33 cellular contexts compared by ENCODE assay signal in the genomic region with DNA sequence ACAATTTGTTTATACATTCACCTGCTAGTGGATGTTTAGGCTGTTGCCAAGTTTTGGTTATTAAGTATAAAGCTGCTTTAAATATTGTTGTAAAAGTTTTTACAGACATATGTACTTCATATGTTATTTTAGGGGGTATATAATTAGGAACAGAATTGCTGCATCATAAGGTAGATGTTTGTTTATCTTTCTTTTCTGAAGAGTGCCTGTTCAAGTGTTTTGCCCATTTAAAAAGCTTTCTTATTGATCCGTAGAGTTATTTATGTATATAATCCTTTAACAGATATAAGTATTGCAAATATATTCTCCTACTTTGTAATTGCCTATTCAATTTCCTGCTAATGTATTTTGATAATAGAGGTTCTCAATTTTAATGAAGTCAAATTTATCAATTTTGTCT.
"Had no signal": no experiment of that assay in that cellular context is flagged by ENCODE, and none has a peak within 500 bp of the region (broad histone marks: within the 10 kb centered on the region; RNA-seq: fewer than 3 reads in every experiment).

No MANE protein-coding gene starts in this region.

- ATAC-seq: activated CD8-positive, alpha-beta memory T cell treated with anti-CD3 and anti-CD28 coated beads, Interleukin-2, amount 10 ng/mL, durations not matched to agents 7 days and 5 days; activated CD8-positive, alpha-beta T cell treated with anti-CD3 and anti-CD28 coated beads, Interleukin-2, amount 10 ng/mL, durations not matched to agents 7 days and 5 days; activated naive CD8-positive, alpha-beta T cell treated with anti-CD3 and anti-CD28 coated beads, Interleukin-2, amount 50 U/mL, for 24 hours; WTC11 had no signal

- H3K4me1 Mint-ChIP-seq: activated CD4-positive, alpha-beta memory T cell treated with anti-CD3 and anti-CD28 coated beads, Interleukin-2, amount 10 ng/mL, durations not matched to agents 7 days and 5 days; activated CD4-positive, alpha-beta T cell treated with anti-CD3 and anti-CD28 coated beads, Interleukin-2, amount 10 ng/mL, durations not matched to agents 7 days and 5 days; activated CD8-positive, alpha-beta memory T cell treated with anti-CD3 and anti-CD28 coated beads, Interleukin-2, amount 10 ng/mL, durations not matched to agents 7 days and 5 days; activated naive CD4-positive, alpha-beta T cell treated with anti-CD3 and anti-CD28 coated beads, Interleukin-2, amount 10 ng/mL, durations not matched to agents 7 days and 5 days; activated naive CD4-positive, alpha-beta T cell treated with anti-CD3 and anti-CD28 coated beads, Interleukin-2, amount 50 U/mL, for 24 hours; activated naive CD8-positive, alpha-beta T cell treated with anti-CD3 and anti-CD28 coated beads, Interleukin-2, amount 10 ng/mL, durations not matched to agents 7 days and 5 days; activated naive CD8-positive, alpha-beta T cell treated with anti-CD3 and anti-CD28 coated beads, Interleukin-2, amount 50 U/mL, for 24 hours had no signal

- H3K27ac Mint-ChIP-seq: activated CD4-positive, alpha-beta memory T cell treated with anti-CD3 and anti-CD28 coated beads, Interleukin-2, amount 10 ng/mL, durations not matched to agents 7 days and 5 days; activated CD4-positive, alpha-beta T cell treated with anti-CD3 and anti-CD28 coated beads, Interleukin-2, amount 10 ng/mL, durations not matched to agents 7 days and 5 days; activated CD8-positive, alpha-beta memory T cell treated with anti-CD3 and anti-CD28 coated beads, Interleukin-2, amount 10 ng/mL, durations not matched to agents 7 days and 5 days; activated CD8-positive, alpha-beta T cell treated with anti-CD3 and anti-CD28 coated beads, Interleukin-2, amount 10 ng/mL, durations not matched to agents 7 days and 5 days; activated naive CD4-positive, alpha-beta T cell treated with anti-CD3 and anti-CD28 coated beads, Interleukin-2, amount 10 ng/mL, durations not matched to agents 7 days and 5 days; activated naive CD4-positive, alpha-beta T cell treated with anti-CD3 and anti-CD28 coated beads, Interleukin-2, amount 50 U/mL, for 24 hours; activated naive CD8-positive, alpha-beta T cell; activated naive CD8-positive, alpha-beta T cell treated with anti-CD3 and anti-CD28 coated beads, Interleukin-2, amount 10 ng/mL, durations not matched to agents 7 days and 5 days; activated naive CD8-positive, alpha-beta T cell treated with anti-CD3 and anti-CD28 coated beads, Interleukin-2, amount 50 U/mL, for 24 hours; activated T-cell treated with anti-CD3 and anti-CD28 coated beads, Interleukin-2, amount 50 U/mL, for 24 hours; activated T-helper 2 cell treated with anti-CD3 and anti-CD28 coated beads, Interferon-gamma antibody, Interleukin-2, Interleukin-4, amounts not matched to agents 10 μg/mL and 5 μg/mL and 100 μg/mL, durations not matched to agents 14 hours and 24 hours and 36 hours; brain; T-helper 1 cell treated with Interleukin-12 subunit alpha and Interleukin-12 subunit beta and Interleukin-4 antibody, amounts not matched to agents 30 μg/mL and 1 μg/mL, for 36 hours; T-helper 2 cell treated with Interferon-gamma antibody and Interleukin-4, amounts not matched to agents 5 μg/mL and 100 μg/mL, for 36 hours; WTC11 had no signal

- H3K27me3 Mint-ChIP-seq: activated CD4-positive, alpha-beta memory T cell treated with anti-CD3 and anti-CD28 coated beads, Interleukin-2, amount 10 ng/mL, durations not matched to agents 7 days and 5 days; activated CD4-positive, alpha-beta T cell treated with anti-CD3 and anti-CD28 coated beads, Interleukin-2, amount 10 ng/mL, durations not matched to agents 7 days and 5 days; activated naive CD4-positive, alpha-beta T cell treated with anti-CD3 and anti-CD28 coated beads, Interleukin-2, amount 10 ng/mL, durations not matched to agents 7 days and 5 days; activated naive CD4-positive, alpha-beta T cell treated with anti-CD3 and anti-CD28 coated beads, Interleukin-2, amount 50 U/mL, for 24 hours; activated naive CD8-positive, alpha-beta T cell; activated naive CD8-positive, alpha-beta T cell treated with anti-CD3 and anti-CD28 coated beads, Interleukin-2, amount 10 ng/mL, durations not matched to agents 7 days and 5 days; activated naive CD8-positive, alpha-beta T cell treated with anti-CD3 and anti-CD28 coated beads, Interleukin-2, amount 50 U/mL, for 24 hours; activated T-cell treated with anti-CD3 and anti-CD28 coated beads, Interleukin-2, amount 50 U/mL, for 24 hours; brain had no signal

- DNase-seq: activated CD4-positive, alpha-beta memory T cell treated with anti-CD3 and anti-CD28 coated beads, Interleukin-2, amount 10 ng/mL, durations not matched to agents 7 days and 5 days; activated CD4-positive, alpha-beta T cell treated with anti-CD3 and anti-CD28 coated beads for 4 hours; activated CD4-positive, alpha-beta T cell treated with anti-CD3 and anti-CD28 coated beads, Interleukin-2, amount 10 ng/mL, durations not matched to agents 7 days and 5 days; activated CD4-positive, alpha-beta T cell treated with anti-CD3 and anti-CD28 coated beads, Interleukin-2, amount 50 U/mL, for 48 hours; activated CD4-positive, CD25-positive, alpha-beta regulatory T cell treated with anti-CD3 and anti-CD28 coated beads, Interleukin-2, amount 50 U/mL, for 72 hours; activated CD8-positive, alpha-beta memory T cell treated with anti-CD3 and anti-CD28 coated beads for 24 hours; activated CD8-positive, alpha-beta memory T cell treated with anti-CD3 and anti-CD28 coated beads, Interleukin-2, amount 10 ng/mL, durations not matched to agents 7 days and 5 days; activated CD8-positive, alpha-beta memory T cell treated with anti-CD3 and anti-CD28 coated beads, Interleukin-2, amount 50 U/mL, for 48 hours; activated CD8-positive, alpha-beta T cell treated with anti-CD3 and anti-CD28 coated beads, Interleukin-2, amount 10 ng/mL, durations not matched to agents 7 days and 5 days; activated effector memory CD4-positive, alpha-beta T cell treated with Interleukin-2 at 50 U/mL for 16 hours; activated gamma-delta T cell; activated naive CD4-positive, alpha-beta T cell treated with anti-CD3 and anti-CD28 coated beads, Interleukin-2, amount 10 ng/mL, durations not matched to agents 7 days and 5 days; activated naive CD4-positive, alpha-beta T cell treated with Interleukin-2 at 50 U/mL for 16 hours; activated naive CD8-positive, alpha-beta T cell treated with anti-CD3 and anti-CD28 coated beads, Interleukin-2, amount 10 ng/mL, durations not matched to agents 7 days and 5 days; activated naive CD8-positive, alpha-beta T cell treated with anti-CD3 and anti-CD28 coated beads, Interleukin-2, amount 50 U/mL, for 24 hours; activated T-cell treated with anti-CD3 and anti-CD28 coated beads, Interleukin-2, amount 50 U/mL, for 24 hours; activated T-cell treated with anti-CD3 and anti-CD28 coated beads, Interleukin-2, amount 50 U/mL, for 48 hours; amygdala; anterior cingulate cortex; caudate nucleus; T-helper 1 cell; T-helper 2 cell; T-helper 9 cell; WERI-Rb-1 had no signal

- FAIRE-seq: bronchial epithelial cell, colon had no signal

- H3K4me3 Mint-ChIP-seq: activated CD4-positive, alpha-beta memory T cell treated with anti-CD3 and anti-CD28 coated beads, Interleukin-2, amount 10 ng/mL, durations not matched to agents 7 days and 5 days; activated CD4-positive, alpha-beta T cell treated with anti-CD3 and anti-CD28 coated beads, Interleukin-2, amount 10 ng/mL, durations not matched to agents 7 days and 5 days; activated CD8-positive, alpha-beta memory T cell treated with anti-CD3 and anti-CD28 coated beads, Interleukin-2, amount 10 ng/mL, durations not matched to agents 7 days and 5 days; activated CD8-positive, alpha-beta T cell treated with anti-CD3 and anti-CD28 coated beads, Interleukin-2, amount 10 ng/mL, durations not matched to agents 7 days and 5 days; activated naive CD4-positive, alpha-beta T cell treated with anti-CD3 and anti-CD28 coated beads, Interleukin-2, amount 10 ng/mL, durations not matched to agents 7 days and 5 days; activated naive CD4-positive, alpha-beta T cell treated with anti-CD3 and anti-CD28 coated beads, Interleukin-2, amount 50 U/mL, for 24 hours; activated naive CD8-positive, alpha-beta T cell; activated naive CD8-positive, alpha-beta T cell treated with anti-CD3 and anti-CD28 coated beads, Interleukin-2, amount 10 ng/mL, durations not matched to agents 7 days and 5 days; activated naive CD8-positive, alpha-beta T cell treated with anti-CD3 and anti-CD28 coated beads, Interleukin-2, amount 50 U/mL, for 24 hours; activated T-cell treated with anti-CD3 and anti-CD28 coated beads, Interleukin-2, amount 50 U/mL, for 24 hours; brain; T-helper 1 cell treated with Interleukin-12 subunit alpha and Interleukin-12 subunit beta and Interleukin-4 antibody, amounts not matched to agents 30 μg/mL and 1 μg/mL, for 36 hours; T-helper 2 cell treated with Interferon-gamma antibody and Interleukin-4, amounts not matched to agents 5 μg/mL and 100 μg/mL, for 36 hours; WTC11 had no signal

- H3K9me3 Mint-ChIP-seq: activated naive CD4-positive, alpha-beta T cell treated with anti-CD3 and anti-CD28 coated beads, Interleukin-2, amount 10 ng/mL, durations not matched to agents 7 days and 5 days; activated naive CD4-positive, alpha-beta T cell treated with anti-CD3 and anti-CD28 coated beads, Interleukin-2, amount 50 U/mL, for 24 hours; activated naive CD8-positive, alpha-beta T cell treated with anti-CD3 and anti-CD28 coated beads, Interleukin-2, amount 10 ng/mL, durations not matched to agents 7 days and 5 days; T-helper 2 cell treated with Interferon-gamma antibody and Interleukin-4, amounts not matched to agents 5 μg/mL and 100 μg/mL, for 36 hours had no signal

- H3K36me3 Mint-ChIP-seq: activated naive CD4-positive, alpha-beta T cell treated with anti-CD3 and anti-CD28 coated beads, Interleukin-2, amount 10 ng/mL, durations not matched to agents 7 days and 5 days; activated naive CD8-positive, alpha-beta T cell treated with anti-CD3 and anti-CD28 coated beads, Interleukin-2, amount 10 ng/mL, durations not matched to agents 7 days and 5 days had no signal
